Comparison of ENCODE assay signal across 17 cellular contexts in genomic region chr1:206794294-206794908, GRCh38. TPM values are rescaled to one million over a fixed set of nuclear protein-coding genes. Genes with fewer than 3 reads are reported as not detected.
DNase-seq lines count a peak whose midpoint lies in the region; ATAC-seq and TF ChIP-seq lines count a peak whose summit lies in the region.
"Had no signal": no experiment of that assay in that cellular context is flagged by ENCODE, and none has a peak within 500 bp of the region (broad histone marks: within the 10 kb centered on the region; RNA-seq: fewer than 3 reads in every experiment).

No MANE protein-coding gene starts in this region.

- ATAC-seq in activated CD8-positive, alpha-beta T cell treated with anti-CD3 and anti-CD28 coated beads for 36 hours: peak; percentile 69
- no peak for ATAC-seq in activated CD8-positive, alpha-beta T cell treated with anti-CD3 and anti-CD28 coated beads, Interleukin-2, amount 10 ng/mL, durations not matched to agents 7 days and 5 days
- ATAC-seq in effector memory CD8-positive, alpha-beta T cell (replicated peaks): peak; percentile 56
- ATAC-seq in GM18502 (IDR thresholded peaks at IDR 0.05; ENCODE audit: poor library complexity, unreplicated experiment): no peak
- ATAC-seq: heart right ventricle had no signal

- H3K36me3 Mint-ChIP-seq in activated CD8-positive, alpha-beta T cell treated with anti-CD3 and anti-CD28 coated beads for 36 hours (ENCODE audit: low read depth): no peaks in the 10 kb centered on the region
- H3K36me3 Mint-ChIP-seq in activated CD8-positive, alpha-beta T cell treated with anti-CD3 and anti-CD28 coated beads, Interleukin-2, amount 10 ng/mL, durations not matched to agents 7 days and 5 days (ENCODE audit: low read depth): peaks cover 5% of the 10 kb centered on the region
- peaks cover 3% of the 10 kb centered on the region for H3K36me3 Mint-ChIP-seq in effector memory CD8-positive, alpha-beta T cell (ENCODE audit: insufficient read depth)
- H3K36me3 Mint-ChIP-seq: mesothelial cell of epicardium had no signal

- POLR2A ChIA-PET in activated CD8-positive, alpha-beta T cell treated with anti-CD3 and anti-CD28 coated beads for 36 hours (lab: Charles Lee): interaction anchor here (0.7 to 2.1 kb wide), 10 partner anchors 8 to 230 kb away, joined by 3 to 9 read pairs (median 4); no protein-coding TSS in a partner anchor
- POLR2A ChIA-PET in activated CD8-positive, alpha-beta T cell treated with anti-CD3 and anti-CD28 coated beads, Interleukin-2, amount 10 ng/mL, durations not matched to agents 7 days and 5 days (lab: Charles Lee): interaction anchor here (0.9 kb wide), 1 partner anchor 8 kb away, joined by 3 read pairs; no protein-coding TSS in a partner anchor

- peak overlapping the region; percentile 85 for H3K27ac Mint-ChIP-seq in activated CD8-positive, alpha-beta T cell treated with anti-CD3 and anti-CD28 coated beads for 36 hours
- H3K27ac Mint-ChIP-seq in activated CD8-positive, alpha-beta T cell treated with anti-CD3 and anti-CD28 coated beads, Interleukin-2, amount 10 ng/mL, durations not matched to agents 7 days and 5 days: no peak overlapping the region
- H3K27ac Mint-ChIP-seq in effector memory CD8-positive, alpha-beta T cell: peak overlapping the region in 1 of 2 donors; percentile 90
- H3K27ac Mint-ChIP-seq: dendritic cell treated with granulocyte-macrophage colony-stimulating factor and Interleukin-4, amounts not matched to agents 40 ng/mL and 50 ng/mL, for 4 days; mesothelial cell of epicardium had no signal

- no peak overlapping the region for H3K4me3 Mint-ChIP-seq in activated CD8-positive, alpha-beta T cell treated with anti-CD3 and anti-CD28 coated beads for 36 hours
- no peak overlapping the region for H3K4me3 Mint-ChIP-seq in activated CD8-positive, alpha-beta T cell treated with anti-CD3 and anti-CD28 coated beads, Interleukin-2, amount 10 ng/mL, durations not matched to agents 7 days and 5 days
- peak overlapping the region in 1 of 2 donors; percentile 3 for H3K4me3 Mint-ChIP-seq in effector memory CD8-positive, alpha-beta T cell
- H3K4me3 Mint-ChIP-seq: dendritic cell treated with granulocyte-macrophage colony-stimulating factor and Interleukin-4, amounts not matched to agents 40 ng/mL and 50 ng/mL, for 4 days; mesothelial cell of epicardium had no signal

- peaks cover 2% of the 10 kb centered on the region for H3K27me3 Mint-ChIP-seq in activated CD8-positive, alpha-beta T cell treated with anti-CD3 and anti-CD28 coated beads for 36 hours
- H3K27me3 Mint-ChIP-seq in activated CD8-positive, alpha-beta T cell treated with anti-CD3 and anti-CD28 coated beads, Interleukin-2, amount 10 ng/mL, durations not matched to agents 7 days and 5 days (ENCODE audit: low read depth): peaks cover 32% of the 10 kb centered on the region
- H3K27me3 Mint-ChIP-seq in effector memory CD8-positive, alpha-beta T cell: no peaks in the 10 kb centered on the region

- H3K9me3 Mint-ChIP-seq in activated CD8-positive, alpha-beta T cell treated with anti-CD3 and anti-CD28 coated beads for 36 hours: peaks cover 2% of the 10 kb centered on the region
- H3K9me3 Mint-ChIP-seq in activated CD8-positive, alpha-beta T cell treated with anti-CD3 and anti-CD28 coated beads, Interleukin-2, amount 10 ng/mL, durations not matched to agents 7 days and 5 days (ENCODE audit: insufficient read depth): no peaks in the 10 kb centered on the region
- no peaks in the 10 kb centered on the region for H3K9me3 Mint-ChIP-seq in effector memory CD8-positive, alpha-beta T cell
- H3K9me3 Mint-ChIP-seq: dendritic cell treated with granulocyte-macrophage colony-stimulating factor and Interleukin-4, amounts not matched to agents 40 ng/mL and 50 ng/mL, for 4 days; mesothelial cell of epicardium had no signal

- CTCF ChIA-PET in activated CD8-positive, alpha-beta T cell treated with anti-CD3 and anti-CD28 coated beads for 36 hours (lab: Charles Lee): interaction anchor here (0.8 to 2.3 kb wide), 8 partner anchors 9 to 114 kb away, joined by 3 to 13 read pairs (median 6); no protein-coding TSS in a partner anchor
- CTCF ChIA-PET in activated CD8-positive, alpha-beta T cell treated with anti-CD3 and anti-CD28 coated beads, Interleukin-2, amount 10 ng/mL, durations not matched to agents 7 days and 5 days (lab: Charles Lee): interaction anchor here (0.7 to 2.6 kb wide), 11 partner anchors 8 to 130 kb away, joined by 3 to 16 read pairs (median 4); partner anchors contain the start of gene IL19

- peak; percentile 80 for DNase-seq in activated CD8-positive, alpha-beta T cell treated with anti-CD3 and anti-CD28 coated beads for 36 hours
- no peak for DNase-seq in activated CD8-positive, alpha-beta T cell treated with anti-CD3 and anti-CD28 coated beads, Interleukin-2, amount 10 ng/mL, durations not matched to agents 7 days and 5 days
- peak; percentile 67 to 72 for DNase-seq in activated CD4-positive, alpha-beta T cell treated with anti-CD3 and anti-CD28 coated beads, Interleukin-2, amount 50 U/mL, for 4 hours
- no peak for DNase-seq in effector memory CD8-positive, alpha-beta T cell
- peak; percentile 55 to 56 for DNase-seq in stimulated activated CD8-positive, alpha-beta memory T cell treated with anti-CD3 and anti-CD28 coated beads, Interleukin-15, amount 100 ng/mL, for 48 hours (ENCODE audit: low read depth in 2 of 2)
- DNase-seq in COLO668 (lab: John Stamatoyannopoulos, UW; ENCODE audit: unreplicated experiment) (no peak), HUDEP-2 (lab: John Stamatoyannopoulos, UW; ENCODE audit: unreplicated experiment in 76 of 76) (no peak)
- DNase-seq: ACHN, Caco-2, heart right ventricle, NCI-H226, nucleus accumbens had no signal

- TF ChIP-seq CTCF in activated CD8-positive, alpha-beta T cell treated with anti-CD3 and anti-CD28 coated beads for 36 hours (IDR thresholded peaks at IDR 0.05): no peak

- intact Hi-C loops in activated CD8-positive, alpha-beta T cell treated with anti-CD3 and anti-CD28 coated beads for 36 hours (cut with micrococcal nuclease): no loop called here

- H3K4me1 Mint-ChIP-seq in activated CD8-positive, alpha-beta T cell treated with anti-CD3 and anti-CD28 coated beads for 36 hours (ENCODE audit: low read depth): peaks cover 71% of the 10 kb centered on the region
- peaks cover 59% of the 10 kb centered on the region for H3K4me1 Mint-ChIP-seq in activated CD8-positive, alpha-beta T cell treated with anti-CD3 and anti-CD28 coated beads, Interleukin-2, amount 10 ng/mL, durations not matched to agents 7 days and 5 days (ENCODE audit: low read depth)
- peaks cover 23 to 39% of the 10 kb centered on the region in 2 donors for H3K4me1 Mint-ChIP-seq in effector memory CD8-positive, alpha-beta T cell (ENCODE audit: low read depth in 2 of 2)
- H3K4me1 Mint-ChIP-seq: mesothelial cell of epicardium had no signal

RNA-seq across cellular contexts. Expression of gene IL10, which starts 22.1 kb away (rescaled TPM):
- under 1 TPM in 1 of 2 experiments, not detected in 1; 0.32 TPM for total RNA-seq in activated CD8-positive, alpha-beta T cell treated with anti-CD3 and anti-CD28 coated beads for 36 hours
- under 1 TPM in 1 of 2 experiments, not detected in 1; 0.32 TPM for total RNA-seq in activated CD8-positive, alpha-beta T cell treated with anti-CD3 and anti-CD28 coated beads, Interleukin-2, amount 10 ng/mL, durations not matched to agents 7 days and 5 days
- total RNA-seq: Caco-2, mesothelial cell of epicardium, SJSA1 had no signal

RNA-seq across cellular contexts. Expression of gene IL19, which starts 23.8 kb away (rescaled TPM):
- not detected for total RNA-seq in activated CD8-positive, alpha-beta T cell treated with anti-CD3 and anti-CD28 coated beads for 36 hours
- not detected for total RNA-seq in activated CD8-positive, alpha-beta T cell treated with anti-CD3 and anti-CD28 coated beads, Interleukin-2, amount 10 ng/mL, durations not matched to agents 7 days and 5 days
- total RNA-seq: Caco-2, heart right ventricle, mesothelial cell of epicardium, SJSA1, tibial nerve had no signal

Comparison
In these comparisons a context has a peak if more than half of its experiments do, and no peak if none do; other contexts are left out.
1. ATAC-seq: peak in activated CD8-positive, alpha-beta T cell treated with anti-CD3 and anti-CD28 coated beads for 36 hours (single experiment) and effector memory CD8-positive, alpha-beta T cell (single experiment); none in activated CD8-positive, alpha-beta T cell treated with anti-CD3 and anti-CD28 coated beads, Interleukin-2, amount 10 ng/mL, durations not matched to agents 7 days and 5 days (single experiment) and GM18502 (single experiment).
2. DNase-seq: peak in activated CD8-positive, alpha-beta T cell treated with anti-CD3 and anti-CD28 coated beads for 36 hours (single experiment), activated CD4-positive, alpha-beta T cell treated with anti-CD3 and anti-CD28 coated beads, Interleukin-2, amount 50 U/mL, for 4 hours (2 of 2) and stimulated activated CD8-positive, alpha-beta memory T cell treated with anti-CD3 and anti-CD28 coated beads, Interleukin-15, amount 100 ng/mL, for 48 hours (2 of 2); none in activated CD8-positive, alpha-beta T cell treated with anti-CD3 and anti-CD28 coated beads, Interleukin-2, amount 10 ng/mL, durations not matched to agents 7 days and 5 days (single experiment), effector memory CD8-positive, alpha-beta T cell (0 of 3), COLO668 (single experiment) and HUDEP-2 (0 of 76).